19 cellular contexts compared by ENCODE assay signal in genomic region chr1:27889506-27889905, GRCh38. TPM values are rescaled to one million over a fixed set of nuclear protein-coding genes. Genes with fewer than 3 reads are reported as not detected.
DNase-seq lines count a peak whose midpoint lies in the region; ATAC-seq and TF ChIP-seq lines count a peak whose summit lies in the region.
"Had no signal": no experiment of that assay in that cellular context is flagged by ENCODE, and none has a peak within 500 bp of the region (broad histone marks: within the 10 kb centered on the region; RNA-seq: fewer than 3 reads in every experiment).

No MANE protein-coding gene starts in this region.

- CTCF ChIA-PET in activated B cell treated with CpG ODN at 0.5 μM for 24 hours (lab: Charles Lee): no interaction called here

- DNase-seq in activated T-cell treated with anti-CD3 and anti-CD28 coated beads, Interleukin-2, amount 50 U/mL, for 24 hours: no peak
- DNase-seq in activated T-cell treated with anti-CD3 and anti-CD28 coated beads, Interleukin-2, amount 50 U/mL, for 48 hours: no peak
- DNase-seq in activated B cell treated with CpG ODN at 0.5 μM for 24 hours (no peak), medulla oblongata (ENCODE audit: extremely low spot score) (peak; percentile 35), chondrocyte (ENCODE audit: low spot score) (no peak), LoVo (ENCODE audit: low spot score) (no peak)
- no peak for DNase-seq in stimulated activated CD4-positive, alpha-beta T cell treated with anti-CD3 and anti-CD28 coated beads, Interleukin-4, amount 100 ng/mL, for 1 hour
- DNase-seq: DMS 273 treated with DMSO at 0.1 percent for 48 hours, heart left ventricle, NCI-H2029, NCI-H524, psoas muscle, SW 1271 had no signal

- H3K9me3 Mint-ChIP-seq in activated T-cell treated with anti-CD3 and anti-CD28 coated beads, Interleukin-2, amount 50 U/mL, for 24 hours: no peaks in the 10 kb centered on the region
- H3K9me3 Mint-ChIP-seq in activated B cell treated with CpG ODN at 0.5 μM for 24 hours (no peaks in the 10 kb centered on the region), chondrocyte (ENCODE audit: low read depth) (no peaks in the 10 kb centered on the region)
- H3K9me3 Mint-ChIP-seq: mesothelial cell of epicardium, WTC11 had no signal

- H3K27ac Mint-ChIP-seq in activated T-cell treated with anti-CD3 and anti-CD28 coated beads, Interleukin-2, amount 50 U/mL, for 24 hours: peak overlapping the region; percentile 57
- H3K27ac Mint-ChIP-seq in activated B cell treated with CpG ODN at 0.5 μM for 24 hours: peak overlapping the region; percentile 89
- no peak overlapping the region for H3K27ac Mint-ChIP-seq in chondrocyte (ENCODE audit: unreplicated experiment)
- H3K27ac Mint-ChIP-seq: mesothelial cell of epicardium had no signal

- no peak overlapping the region for H3K4me3 ChIP-seq in thymus (ENCODE audit: low read length)
- H3K4me3 ChIP-seq: coronary artery, esophagus muscularis mucosa, psoas muscle had no signal

- H3K4me1 Mint-ChIP-seq in activated T-cell treated with anti-CD3 and anti-CD28 coated beads, Interleukin-2, amount 50 U/mL, for 24 hours (ENCODE audit: low read depth): peaks cover 63% of the 10 kb centered on the region
- H3K4me1 Mint-ChIP-seq in activated B cell treated with CpG ODN at 0.5 μM for 24 hours (peaks cover 75% of the 10 kb centered on the region), chondrocyte (ENCODE audit: low read depth) (no peaks in the 10 kb centered on the region)
- H3K4me1 Mint-ChIP-seq: mesothelial cell of epicardium, WTC11 had no signal

- H3K27me3 Mint-ChIP-seq in activated T-cell treated with anti-CD3 and anti-CD28 coated beads, Interleukin-2, amount 50 U/mL, for 24 hours: no peaks in the 10 kb centered on the region
- H3K27me3 Mint-ChIP-seq in activated B cell treated with CpG ODN at 0.5 μM for 24 hours: no peaks in the 10 kb centered on the region
- H3K27me3 Mint-ChIP-seq in chondrocyte (ENCODE audit: low read depth): no peaks in the 10 kb centered on the region

- no peak for TF ChIP-seq CTCF in activated B cell treated with CpG ODN at 0.5 μM for 24 hours (IDR thresholded peaks at IDR 0.05)
- no peak for TF ChIP-seq CTCF in chondrocyte (IDR thresholded peaks at IDR 0.05)

- H3K27ac ChIP-seq in thymus (ENCODE audit: low read depth): peak overlapping the region; percentile 31
- H3K27ac ChIP-seq: esophagus muscularis mucosa, psoas muscle had no signal

- peaks cover 58% of the 10 kb centered on the region for H3K36me3 ChIP-seq in thymus (ENCODE audit: control insufficient read depth, insufficient read depth)

- no peaks in the 10 kb centered on the region for H3K27me3 ChIP-seq in thymus (ENCODE audit: control insufficient read depth, insufficient read depth)
- H3K27me3 ChIP-seq: esophagus muscularis mucosa, heart left ventricle had no signal

- WGBS in thymus: 96% methylated on average over 3 of the region's 3 CpGs

- intact Hi-C loops in activated B cell treated with CpG ODN at 0.5 μM for 24 hours (cut with micrococcal nuclease): no loop called here

- peaks cover 1% of the 10 kb centered on the region for H3K9me3 ChIP-seq in thymus (ENCODE audit: control insufficient read depth)
- H3K9me3 ChIP-seq: esophagus muscularis mucosa, heart left ventricle, psoas muscle had no signal

- POLR2A ChIA-PET in activated B cell treated with CpG ODN at 0.5 μM for 24 hours (lab: Charles Lee): interaction anchor here (0.6 kb wide), 1 partner anchor 17 kb away, joined by 3 read pairs; the partner anchor contains the start of gene THEMIS2

- ATAC-seq in activated B cell treated with CpG ODN at 0.5 μM for 24 hours (ENCODE audit: low read depth): no peak
- ATAC-seq: heart left ventricle, psoas muscle, WTC11 had no signal

- peaks cover 10% of the 10 kb centered on the region for H3K4me1 ChIP-seq in thymus (ENCODE audit: control insufficient read depth, insufficient read depth, low read length)
- H3K4me1 ChIP-seq: esophagus muscularis mucosa, psoas muscle had no signal

- no peak overlapping the region for H3K4me3 Mint-ChIP-seq in activated T-cell treated with anti-CD3 and anti-CD28 coated beads, Interleukin-2, amount 50 U/mL, for 24 hours
- H3K4me3 Mint-ChIP-seq in activated B cell treated with CpG ODN at 0.5 μM for 24 hours (no peak overlapping the region), chondrocyte (ENCODE audit: unreplicated experiment) (no peak overlapping the region)
- H3K4me3 Mint-ChIP-seq: mesothelial cell of epicardium, WTC11 had no signal

- H3K36me3 Mint-ChIP-seq in activated T-cell treated with anti-CD3 and anti-CD28 coated beads, Interleukin-2, amount 50 U/mL, for 24 hours (ENCODE audit: low read depth): peaks cover 92% of the 10 kb centered on the region
- peaks cover 84% of the 10 kb centered on the region for H3K36me3 Mint-ChIP-seq in activated B cell treated with CpG ODN at 0.5 μM for 24 hours (ENCODE audit: low read depth)
- peaks cover 19% of the 10 kb centered on the region for H3K36me3 Mint-ChIP-seq in chondrocyte (ENCODE audit: low read depth)

RNA-seq across cellular contexts. Expression of gene THEMIS2, which starts 17.2 kb away (rescaled TPM):
- total RNA-seq in activated B cell treated with CpG ODN at 0.5 μM for 24 hours (56.1 and 78.6 TPM in 2 replicates), chondrocyte (1.2 to 3.9 TPM (median 1.6 TPM) in 3 replicates)
- 64.4 TPM for polyA plus RNA-seq in thymus

RNA-seq across cellular contexts. Expression of gene RPA2, which starts 24.9 kb away (rescaled TPM):
- total RNA-seq in activated B cell treated with CpG ODN at 0.5 μM for 24 hours: 53.7 and 55.1 TPM in 2 replicates
- 52.9 TPM for polyA plus RNA-seq in thymus
- 15.1 to 24.8 TPM (median 15.5 TPM) in 3 replicates for total RNA-seq in chondrocyte

RNA-seq across cellular contexts. Expression of gene SMPDL3B, which starts 45.3 kb away (rescaled TPM):
- total RNA-seq in activated B cell treated with CpG ODN at 0.5 μM for 24 hours (not detected in 2 replicates), chondrocyte (0.15 to 0.21 TPM in 2 of 3 replicates, not detected in the other)
- polyA plus RNA-seq in thymus: 1.9 TPM
- total RNA-seq: psoas muscle, RPMI7951 had no signal

RNA-seq across cellular contexts. Expression of gene PPP1R8, which starts 58.9 kb away (rescaled TPM):
- total RNA-seq in activated B cell treated with CpG ODN at 0.5 μM for 24 hours (48.3 and 52.0 TPM in 2 replicates), chondrocyte (39.7 to 42.9 TPM (median 41.7 TPM) in 3 replicates)
- 39.7 TPM for polyA plus RNA-seq in thymus

Comparison
In these comparisons a context has a peak if more than half of its experiments do, and no peak if none do; other contexts are left out.
1. RNA of gene THEMIS2, which starts 17.2 kb away (total RNA-seq): 56.1 to 78.6 TPM in activated B cell treated with CpG ODN at 0.5 μM for 24 hours; 1.2 to 3.9 TPM in chondrocyte; every median in the first group is over 10 times any median in the second.